Comparison of ENCODE assay signal across 19 cellular contexts in the genomic region with DNA sequence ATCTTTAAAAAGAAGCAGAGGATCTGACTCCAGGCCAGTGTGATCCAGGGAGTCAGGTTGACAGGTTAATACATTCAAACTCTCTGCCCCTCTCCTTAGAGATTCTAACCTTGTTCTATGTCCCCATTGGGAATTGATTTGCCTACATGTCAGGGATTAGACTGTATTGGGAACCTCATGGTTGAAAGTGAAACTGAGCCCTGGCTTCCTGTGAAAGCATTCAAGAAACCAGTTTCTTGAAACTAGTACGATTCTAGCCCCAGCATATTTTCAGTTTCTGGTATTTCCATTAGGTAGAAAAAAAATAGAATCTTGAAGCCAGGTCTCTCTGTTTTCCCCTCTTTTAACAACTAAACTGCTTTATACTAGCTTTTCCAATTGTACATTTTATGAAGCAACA.
DNase-seq lines count a peak whose midpoint lies in the region; ATAC-seq and TF ChIP-seq lines count a peak whose summit lies in the region.
"Had no signal": no experiment of that assay in that cellular context is flagged by ENCODE, and none has a peak within 500 bp of the region (broad histone marks: within the 10 kb centered on the region; RNA-seq: fewer than 3 reads in every experiment).

No MANE protein-coding gene starts in this region.

- peak overlapping the region; percentile 68 for H3K4me2 ChIP-seq in BLaER1

- TF ChIP-seq CTCF in activated B cell treated with CpG ODN at 0.5 μM for 24 hours (IDR thresholded peaks at IDR 0.05) (no peak), stomach (IDR thresholded peaks at IDR 0.05) (no peak)

- POLR2A ChIA-PET in activated B cell treated with CpG ODN at 0.5 μM for 24 hours (lab: Charles Lee), result no interaction called here

- no peak for TF ChIP-seq EP300 in stomach (IDR thresholded peaks at IDR 0.05)

- H3K27ac ChIP-seq in BLaER1 (no peak overlapping the region), stomach (no peak overlapping the region)
- H3K27ac ChIP-seq: coronary artery, left lung, right lobe of liver had no signal

- H3K36me3 Mint-ChIP-seq in activated B cell treated with CpG ODN at 0.5 μM for 24 hours (ENCODE audit: low read depth), result no peaks in the 10 kb centered on the region

- H3K27ac Mint-ChIP-seq in activated B cell treated with CpG ODN at 0.5 μM for 24 hours, result no peak overlapping the region
- H3K27ac Mint-ChIP-seq: nephron progenitor cell had no signal

- ATAC-seq in GM18858 (IDR thresholded peaks at IDR 0.05; ENCODE audit: unreplicated experiment), result peak; percentile 58
- ATAC-seq in HG02981 (IDR thresholded peaks at IDR 0.05; ENCODE audit: unreplicated experiment), result peak; percentile 80
- ATAC-seq in activated B cell treated with CpG ODN at 0.5 μM for 24 hours (ENCODE audit: low read depth), result peak; percentile 31
- no peak for ATAC-seq in left cardiac atrium
- ATAC-seq: left lung, right lobe of liver had no signal

- H3K9ac ChIP-seq in BLaER1, result no peak overlapping the region

- H3K4me1 ChIP-seq in BLaER1, result peaks cover 18% of the 10 kb centered on the region
- H3K4me1 ChIP-seq in stomach, result no peaks in the 10 kb centered on the region
- H3K4me1 ChIP-seq: BE2C, left lung, right lobe of liver had no signal

- no peak for DNase-seq in activated B cell treated with CpG ODN at 0.5 μM for 24 hours
- DNase-seq in NK-92 (lab: John Stamatoyannopoulos, UW; ENCODE audit: unreplicated experiment), result no peak
- DNase-seq in stomach, result no peak
- DNase-seq in stimulated activated CD8-positive, alpha-beta memory T cell treated with anti-CD3 and anti-CD28 coated beads, Interleukin-4, amount 100 ng/mL, for 48 hours, result no peak
- no peak for DNase-seq in left cardiac atrium
- DNase-seq: activated CD4-positive, CD25-positive, alpha-beta regulatory T cell; activated T-cell treated with anti-CD3 and anti-CD28 coated beads, Interleukin-2, amount 50 U/mL, for 1 hour; amygdala; BE2C; hippocampal formation; left lung; nephron progenitor cell; right lobe of liver; stimulated activated CD4-positive, alpha-beta T cell treated with anti-CD3 and anti-CD28 coated beads, Interleukin-4, amount 100 ng/mL, for 24 hours; stimulated activated naive CD4-positive, alpha-beta T cell had no signal

- H3K9me3 ChIP-seq in BLaER1, result peaks cover 20% of the 10 kb centered on the region
- peaks cover 0 to 6% (median 0%) of the 10 kb centered on the region in 4 donors for H3K9me3 ChIP-seq in stomach
- H3K9me3 ChIP-seq: BE2C, left lung, right lobe of liver had no signal

- no peak for TF ChIP-seq POLR2A in stomach (IDR thresholded peaks at IDR 0.05)

- no peak overlapping the region for H3K4me3 Mint-ChIP-seq in activated B cell treated with CpG ODN at 0.5 μM for 24 hours
- H3K4me3 Mint-ChIP-seq: nephron progenitor cell had no signal

- H3K4me1 Mint-ChIP-seq in activated B cell treated with CpG ODN at 0.5 μM for 24 hours, result peaks cover 16% of the 10 kb centered on the region

- H3K4me3 ChIP-seq in BLaER1, result peak overlapping the region; percentile 4; the same call in 1 of the 2 replicates
- H3K4me3 ChIP-seq in stomach, result no peak overlapping the region
- H3K4me3 ChIP-seq: coronary artery, left lung, right lobe of liver had no signal

- intact Hi-C loops in activated B cell treated with CpG ODN at 0.5 μM for 24 hours (cut with micrococcal nuclease) (no loop called here), stomach (cut with DNase I; ENCODE audit: low total_unique reads) (no loop called here), left cardiac atrium (cut with DNase I) (no loop called here)

- H3K27me3 ChIP-seq in BLaER1, result no peaks in the 10 kb centered on the region
- H3K27me3 ChIP-seq in stomach, result no peaks in the 10 kb centered on the region
- H3K27me3 ChIP-seq: BE2C, left lung, right lobe of liver had no signal

- H3K9me3 Mint-ChIP-seq in activated B cell treated with CpG ODN at 0.5 μM for 24 hours, result peaks cover 11% of the 10 kb centered on the region

- CTCF ChIA-PET in activated B cell treated with CpG ODN at 0.5 μM for 24 hours (lab: Charles Lee), result no interaction called here

- no peaks in the 10 kb centered on the region for H3K27me3 Mint-ChIP-seq in activated B cell treated with CpG ODN at 0.5 μM for 24 hours

- WGBS in stomach, 5 donors, result 31 to 81% (median 67%) methylated on average over 1 of the region's 1 CpG

- no peaks in the 10 kb centered on the region for H3K36me3 ChIP-seq in BLaER1
- no peaks in the 10 kb centered on the region for H3K36me3 ChIP-seq in stomach
- H3K36me3 ChIP-seq: BE2C, left lung, right lobe of liver had no signal

- no peaks in the 10 kb centered on the region for H4K20me1 ChIP-seq in BLaER1

Comparison
In these comparisons a context has a peak if more than half of its experiments do, and no peak if none do; other contexts are left out.
1. ATAC-seq: peak in GM18858 (single experiment), HG02981 (single experiment) and activated B cell treated with CpG ODN at 0.5 μM for 24 hours (single experiment); none in left cardiac atrium (0 of 2).